12 cellular contexts compared by ENCODE assay signal in the genomic region with DNA sequence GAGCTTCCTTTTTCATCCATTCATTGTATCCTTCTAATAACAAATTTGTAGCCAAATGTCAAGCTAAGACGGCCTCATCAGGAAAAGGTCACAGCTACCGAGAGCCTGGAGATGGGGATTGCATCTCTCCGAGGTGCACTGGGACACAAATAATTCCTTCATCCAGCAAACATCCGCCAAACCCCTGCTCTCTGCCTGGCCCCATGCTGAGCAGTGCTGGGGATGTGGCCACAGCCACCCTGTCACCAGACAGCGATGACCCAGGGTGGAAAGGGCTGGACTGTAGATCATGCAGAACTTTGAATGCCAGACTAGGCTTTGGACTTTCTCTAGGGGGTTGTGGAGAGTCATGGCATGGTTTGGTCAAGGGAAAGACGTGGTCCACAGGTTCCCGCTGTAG. TPM values are rescaled to one million over a fixed set of nuclear protein-coding genes. Genes with fewer than 3 reads are reported as not detected.
A peak's percentile ranks its signal among the peaks of the same experiment; 100 is the strongest.
DNase-seq lines count a peak whose midpoint lies in the region; ATAC-seq and TF ChIP-seq lines count a peak whose summit lies in the region.
"Had no signal": no experiment of that assay in that cellular context is flagged by ENCODE, and none has a peak within 500 bp of the region (broad histone marks: within the 10 kb centered on the region; RNA-seq: fewer than 3 reads in every experiment).

No MANE protein-coding gene starts in this region.

- H3K27ac ChIP-seq in BLaER1 treated with 17β-estradiol and CSF1 and Interleukin-3, amounts not matched to agents 10 nM and 100 nM: peak overlapping the region in 4 of 11 experiments; percentile 79 to 97 (median 93); a peak in 4 of 22 replicates
- no peak overlapping the region for H3K27ac ChIP-seq in prostate gland
- H3K27ac ChIP-seq: esophagus muscularis mucosa had no signal

- H3K9ac ChIP-seq in BLaER1 treated with 17β-estradiol and CSF1 and Interleukin-3, amounts not matched to agents 10 nM and 100 nM: peak overlapping the region; percentile 83 to 99 (median 94)

- no peak for TF ChIP-seq POLR2A in prostate gland (IDR thresholded peaks at IDR 0.05)

- H3K36me3 Mint-ChIP-seq in activated CD4-positive, alpha-beta memory T cell treated with anti-CD3 and anti-CD28 coated beads for 36 hours: peaks cover 46% of the 10 kb centered on the region
- peaks cover 24% of the 10 kb centered on the region for H3K36me3 Mint-ChIP-seq in memory B cell

- peaks cover 65 to 74% (median 69%) of the 10 kb centered on the region in 11 experiments for H3K36me3 ChIP-seq in BLaER1 treated with 17β-estradiol and CSF1 and Interleukin-3, amounts not matched to agents 10 nM and 100 nM
- H3K36me3 ChIP-seq in HAP-1 (replicated peaks) (peaks cover 61% of the 10 kb centered on the region), prostate gland (peaks cover 12 to 14% of the 10 kb centered on the region in 2 donors)

- H3K27ac Mint-ChIP-seq in activated CD4-positive, alpha-beta memory T cell treated with anti-CD3 and anti-CD28 coated beads for 36 hours: no peak overlapping the region
- H3K27ac Mint-ChIP-seq in memory B cell: no peak overlapping the region

- ATAC-seq in memory B cell (ENCODE audit: low read depth) (no peak), GM21619 (IDR thresholded peaks at IDR 0.05; ENCODE audit: unreplicated experiment) (no peak), HG03432 (IDR thresholded peaks at IDR 0.05; ENCODE audit: unreplicated experiment) (no peak)
- ATAC-seq: mucosa of descending colon had no signal

- H3K4me1 ChIP-seq in BLaER1 treated with 17β-estradiol and CSF1 and Interleukin-3, amounts not matched to agents 10 nM and 100 nM: peaks cover 20 to 39% (median 26%) of the 10 kb centered on the region in 10 experiments
- peaks cover 11% of the 10 kb centered on the region for H3K4me1 ChIP-seq in HAP-1
- H3K4me1 ChIP-seq in prostate gland (replicated peaks): peaks cover 16% of the 10 kb centered on the region

- H3K4me2 ChIP-seq in BLaER1 treated with 17β-estradiol and CSF1 and Interleukin-3, amounts not matched to agents 10 nM and 100 nM: peak overlapping the region; percentile 91 to 99 (median 96)

- H4K20me1 ChIP-seq in BLaER1 treated with 17β-estradiol and CSF1 and Interleukin-3, amounts not matched to agents 10 nM and 100 nM: peaks cover 0 to 68% (median 60%) of the 10 kb centered on the region in 11 experiments; a peak in 18 of 22 replicates

- CTCF ChIA-PET in activated CD4-positive, alpha-beta memory T cell treated with anti-CD3 and anti-CD28 coated beads for 36 hours (lab: Charles Lee): interaction anchor here (1.3 to 3.6 kb wide), 3 partner anchors 12 to 167 kb away, joined by 4 to 23 read pairs (median 4); a partner anchor contains a TSS

- H3K27me3 ChIP-seq in BLaER1 treated with 17β-estradiol and CSF1 and Interleukin-3, amounts not matched to agents 10 nM and 100 nM: no peaks in the 10 kb centered on the region
- H3K27me3 ChIP-seq in HAP-1 (ENCODE audit: low read depth): no peaks in the 10 kb centered on the region
- H3K27me3 ChIP-seq in prostate gland (replicated peaks; ENCODE audit: insufficient read depth): no peaks in the 10 kb centered on the region
- H3K27me3 ChIP-seq: esophagus muscularis mucosa had no signal

- TF ChIP-seq CTCF in prostate gland (IDR thresholded peaks at IDR 0.05): no peak

- peak overlapping the region in 9 of 10 experiments; percentile 87 to 98 (median 94); a peak in 15 of 20 replicates for H3K4me3 ChIP-seq in BLaER1 treated with 17β-estradiol and CSF1 and Interleukin-3, amounts not matched to agents 10 nM and 100 nM
- H3K4me3 ChIP-seq in HAP-1 (peak overlapping the region; percentile 81; the same call in 1 of the 2 replicates), prostate gland (no peak overlapping the region)
- H3K4me3 ChIP-seq: mucosa of descending colon had no signal

- in situ Hi-C loops in HAP-1 (cut with MboI; ENCODE audit: low sequenced_read_pairs): no loop called here

- POLR2A ChIA-PET in activated CD4-positive, alpha-beta memory T cell treated with anti-CD3 and anti-CD28 coated beads for 36 hours (lab: Charles Lee): no interaction called here

- intact Hi-C loops in activated CD4-positive, alpha-beta memory T cell treated with anti-CD3 and anti-CD28 coated beads for 36 hours (cut with micrococcal nuclease): no loop called here
- intact Hi-C loops in prostate gland (cut with DNase I): no loop called here

- H3K4me1 Mint-ChIP-seq in activated CD4-positive, alpha-beta memory T cell treated with anti-CD3 and anti-CD28 coated beads for 36 hours (ENCODE audit: low read depth): peaks cover 28% of the 10 kb centered on the region
- H3K4me1 Mint-ChIP-seq in memory B cell: peaks cover 33% of the 10 kb centered on the region

- H3K9me3 ChIP-seq in BLaER1 treated with 17β-estradiol and CSF1 and Interleukin-3, amounts not matched to agents 10 nM and 100 nM (replicated peaks in 1 of 11): no peaks in the 10 kb centered on the region
- no peaks in the 10 kb centered on the region for H3K9me3 ChIP-seq in HAP-1
- no peaks in the 10 kb centered on the region for H3K9me3 ChIP-seq in prostate gland
- H3K9me3 ChIP-seq: esophagus muscularis mucosa, mucosa of descending colon had no signal

- no peaks in the 10 kb centered on the region for H3K27me3 Mint-ChIP-seq in activated CD4-positive, alpha-beta memory T cell treated with anti-CD3 and anti-CD28 coated beads for 36 hours
- H3K27me3 Mint-ChIP-seq in memory B cell: no peaks in the 10 kb centered on the region

- DNase-seq in HAP-1 (ENCODE audit: low spot score in 2 of 2): no peak
- no peak for DNase-seq in activated CD4-positive, alpha-beta memory T cell treated with anti-CD3 and anti-CD28 coated beads for 36 hours
- no peak for DNase-seq in memory B cell (ENCODE audit: low spot score in 2 of 2)
- no peak for DNase-seq in prostate gland (ENCODE audit: low spot score)
- DNase-seq in stimulated activated CD4-positive, alpha-beta T cell treated with anti-CD3 and anti-CD28 coated beads, Interleukin-2, amount 100 ng/mL, for 24 hours: no peak
- DNase-seq: activated CD8-positive, alpha-beta memory T cell treated with anti-CD3 and anti-CD28 coated beads for 24 hours; mucosa of descending colon; NCI-H510A had no signal

- H3K4me3 Mint-ChIP-seq in activated CD4-positive, alpha-beta memory T cell treated with anti-CD3 and anti-CD28 coated beads for 36 hours: peak overlapping the region; percentile 84
- H3K4me3 Mint-ChIP-seq in memory B cell: peak overlapping the region; percentile 85

- no peaks in the 10 kb centered on the region for H3K9me3 Mint-ChIP-seq in activated CD4-positive, alpha-beta memory T cell treated with anti-CD3 and anti-CD28 coated beads for 36 hours
- no peaks in the 10 kb centered on the region for H3K9me3 Mint-ChIP-seq in memory B cell

- WGBS in prostate gland: 82% methylated on average over 7 of the region's 7 CpGs

RNA-seq across cellular contexts. Expression of a gene that starts 1.9 kb away (rescaled TPM):
- total RNA-seq in activated CD4-positive, alpha-beta memory T cell treated with anti-CD3 and anti-CD28 coated beads for 36 hours: 10 to 100 TPM; 86.4 to 87.1 TPM
- total RNA-seq in prostate gland: 10 to 100 TPM; 44.9 to 81.3 TPM

RNA-seq across cellular contexts. Expression of a gene that starts 12.7 kb away (rescaled TPM):
- under 1 TPM; 0.44 to 0.48 TPM for total RNA-seq in activated CD4-positive, alpha-beta memory T cell treated with anti-CD3 and anti-CD28 coated beads for 36 hours
- 100 to 1,000 TPM; 206 to 503 TPM for total RNA-seq in prostate gland

RNA-seq across cellular contexts. Expression of a gene that starts 21.5 kb away (rescaled TPM):
- 1 to 10 TPM; 1.4 to 2.2 TPM for total RNA-seq in activated CD4-positive, alpha-beta memory T cell treated with anti-CD3 and anti-CD28 coated beads for 36 hours
- 10 to 100 TPM in 1 of 2 donors, 1 to 10 TPM in 1; 7.3 to 80.1 TPM for total RNA-seq in prostate gland

RNA-seq across cellular contexts. Expression of a gene that starts 46.8 kb away (rescaled TPM):
- 1 to 10 TPM in 1 of 2 experiments, under 1 TPM in 1; 0.71 to 1.9 TPM for total RNA-seq in activated CD4-positive, alpha-beta memory T cell treated with anti-CD3 and anti-CD28 coated beads for 36 hours
- 100 to 1,000 TPM; 223 to 279 TPM for total RNA-seq in prostate gland

RNA-seq across cellular contexts. Expression of a gene that starts 49.1 kb away (rescaled TPM):
- total RNA-seq in activated CD4-positive, alpha-beta memory T cell treated with anti-CD3 and anti-CD28 coated beads for 36 hours: not detected
- not detected for total RNA-seq in prostate gland
- total RNA-seq: esophagus muscularis mucosa, mucosa of descending colon had no signal

Comparison
In these comparisons a context has a peak if more than half of its experiments do, and no peak if none do; other contexts are left out.
1. H3K4me3 ChIP-seq: peak in BLaER1 treated with 17β-estradiol and CSF1 and Interleukin-3, amounts not matched to agents 10 nM and 100 nM (9 of 10) and HAP-1 (single experiment); none in prostate gland (0 of 2).
2. RNA of a gene that starts 12.7 kb away (total RNA-seq): 206 to 503 TPM in prostate gland; 0.44 to 0.48 TPM in activated CD4-positive, alpha-beta memory T cell treated with anti-CD3 and anti-CD28 coated beads for 36 hours; every median in the first group is over 100 times any median in the second.